In the genomic region with DNA sequence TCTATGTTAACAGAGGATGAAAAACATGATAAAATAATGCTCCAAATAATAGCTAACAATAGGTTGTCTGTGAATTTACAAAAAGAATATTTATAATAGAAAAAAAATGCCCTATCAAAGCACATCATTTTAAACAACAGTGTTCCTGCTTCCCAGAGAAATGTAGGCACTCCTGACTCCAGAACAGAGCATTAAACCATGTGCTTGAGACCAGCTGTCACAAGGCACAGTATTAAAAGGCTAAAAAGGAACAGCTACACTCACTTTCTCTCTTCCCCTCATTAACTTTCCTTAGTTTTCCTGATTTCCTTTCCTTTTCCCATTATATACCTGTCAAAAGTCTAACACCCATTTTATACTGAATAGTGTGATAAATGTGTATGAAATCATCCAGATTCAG, we compare ENCODE assay signal across 16 cellular contexts.
"Had no signal": no experiment of that assay in that cellular context is flagged by ENCODE, and none has a peak within 500 bp of the region (broad histone marks: within the 10 kb centered on the region; RNA-seq: fewer than 3 reads in every experiment).

No MANE protein-coding gene starts in this region.

- DNase-seq: activated CD4-positive, alpha-beta T cell treated with anti-CD3 and anti-CD28 coated beads, Interleukin-2, amount 10 ng/mL, durations not matched to agents 7 days and 5 days; activated CD4-positive, CD25-positive, alpha-beta regulatory T cell; activated effector memory CD4-positive, alpha-beta T cell treated with anti-CD3 and anti-CD28 coated beads, Interleukin-2, amount 50 U/mL, for 16 hours; activated naive CD8-positive, alpha-beta T cell treated with anti-CD3 and anti-CD28 coated beads, Interleukin-2, amount 10 ng/mL, durations not matched to agents 7 days and 5 days; activated T-cell treated with anti-CD3 and anti-CD28 coated beads, Interleukin-2, amount 50 U/mL, for 4 hours; aorta; dorsolateral prefrontal cortex; esophagus squamous epithelium; foreskin fibroblast; head of caudate nucleus; retina; small intestine; T-helper 2 cell; upper lobe of left lung had no signal

- H3K4me3 ChIP-seq: dorsolateral prefrontal cortex, esophagus squamous epithelium, suprapubic skin, upper lobe of left lung had no signal

- H3K27me3 ChIP-seq: dorsolateral prefrontal cortex, esophagus squamous epithelium, suprapubic skin, upper lobe of left lung had no signal

- H3K27ac Mint-ChIP-seq: activated CD4-positive, alpha-beta T cell treated with anti-CD3 and anti-CD28 coated beads, Interleukin-2, amount 10 ng/mL, durations not matched to agents 7 days and 5 days; activated naive CD8-positive, alpha-beta T cell treated with anti-CD3 and anti-CD28 coated beads, Interleukin-2, amount 10 ng/mL, durations not matched to agents 7 days and 5 days had no signal

- H3K27ac ChIP-seq: dorsolateral prefrontal cortex, esophagus squamous epithelium had no signal

- H3K9me3 Mint-ChIP-seq: activated CD4-positive, alpha-beta T cell treated with anti-CD3 and anti-CD28 coated beads, Interleukin-2, amount 10 ng/mL, durations not matched to agents 7 days and 5 days; activated naive CD8-positive, alpha-beta T cell treated with anti-CD3 and anti-CD28 coated beads, Interleukin-2, amount 10 ng/mL, durations not matched to agents 7 days and 5 days; activated T-cell treated with anti-CD3 and anti-CD28 coated beads, Interleukin-2, amount 50 U/mL, for 4 hours had no signal

- H3K27me3 Mint-ChIP-seq: activated CD4-positive, alpha-beta T cell treated with anti-CD3 and anti-CD28 coated beads, Interleukin-2, amount 10 ng/mL, durations not matched to agents 7 days and 5 days; activated naive CD8-positive, alpha-beta T cell treated with anti-CD3 and anti-CD28 coated beads, Interleukin-2, amount 10 ng/mL, durations not matched to agents 7 days and 5 days had no signal

- H3K9me3 ChIP-seq: esophagus squamous epithelium, suprapubic skin, upper lobe of left lung had no signal

- H3K36me3 ChIP-seq: esophagus squamous epithelium, suprapubic skin, upper lobe of left lung had no signal

- ATAC-seq: left lobe of liver had no signal

- H3K4me3 Mint-ChIP-seq: activated CD4-positive, alpha-beta T cell treated with anti-CD3 and anti-CD28 coated beads, Interleukin-2, amount 10 ng/mL, durations not matched to agents 7 days and 5 days; activated naive CD8-positive, alpha-beta T cell treated with anti-CD3 and anti-CD28 coated beads, Interleukin-2, amount 10 ng/mL, durations not matched to agents 7 days and 5 days; activated T-cell treated with anti-CD3 and anti-CD28 coated beads, Interleukin-2, amount 50 U/mL, for 4 hours had no signal
